Comparison of ENCODE assay signal across 8 cellular contexts in the genomic region with DNA sequence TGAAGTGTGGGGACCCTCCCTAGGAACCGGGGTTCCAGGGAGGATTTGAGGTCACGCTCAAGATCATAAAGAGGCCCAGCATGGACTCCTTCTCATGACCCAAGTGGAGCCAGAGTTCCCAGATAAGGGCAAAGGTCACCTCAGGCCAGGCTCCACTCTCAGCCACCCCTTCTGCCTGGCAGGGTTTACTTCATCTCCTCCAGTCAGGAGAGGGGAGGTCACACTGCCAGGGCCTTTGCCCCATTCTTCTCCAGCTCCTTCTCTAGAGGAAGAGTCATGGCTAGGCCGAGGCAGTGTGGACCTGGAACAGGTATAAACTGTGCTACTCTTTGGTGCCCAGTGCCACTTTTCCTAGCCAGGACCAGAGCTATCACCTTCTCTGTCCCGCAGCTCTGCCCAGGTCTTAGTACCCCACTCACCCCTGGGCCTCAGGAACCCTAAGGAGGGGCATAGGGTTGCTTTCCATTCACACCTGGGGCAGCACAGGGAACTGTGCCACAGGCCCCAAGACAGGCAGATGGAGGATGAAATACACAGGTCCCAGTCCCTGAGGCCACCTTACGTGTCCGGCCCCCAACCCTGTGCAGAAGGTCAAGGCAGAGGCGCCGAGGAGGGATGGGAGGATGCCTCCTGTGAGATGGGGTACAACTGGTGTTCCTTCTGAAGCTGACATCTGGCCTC. TPM values are rescaled to one million over a fixed set of nuclear protein-coding genes. Genes with fewer than 3 reads are reported as not detected.
DNase-seq lines count a peak whose midpoint lies in the region; ATAC-seq, FAIRE-seq and TF ChIP-seq lines count a peak whose summit lies in the region.

No MANE protein-coding gene starts in this region.

- 90 to 95% methylated on average over 6 to 8 of the region's 8 CpGs for WGBS in pancreas, 2 donors

- peaks cover 68% of the 10 kb centered on the region for H3K4me1 ChIP-seq in DND-41 (ENCODE audit: insufficient read depth, low read length)
- peaks cover 52% of the 10 kb centered on the region for H3K4me1 ChIP-seq in OCI-LY3 (ENCODE audit: low read length)
- H3K4me1 ChIP-seq in pancreas = peaks cover 12 to 43% (median 36%) of the 10 kb centered on the region in 3 donors

- TF ChIP-seq CTCF in DND-41 (IDR thresholded peaks at IDR 0.05; ENCODE audit: borderline replicate concordance, extremely low read depth, low read length, poor library complexity, severe bottlenecking) (no peak), OCI-LY3 (IDR thresholded peaks at IDR 0.05; ENCODE audit: low read depth, low read length) (no peak), epithelial cell of proximal tubule (conservative IDR thresholded peaks at IDR 0.05; ENCODE audit: low read depth, low read length) (no peak), pancreas (IDR thresholded peaks at IDR 0.05) (no peak)

- H3K9me3 ChIP-seq in DND-41 (ENCODE audit: insufficient read depth, low read length, severe bottlenecking) = no peaks in the 10 kb centered on the region
- H3K9me3 ChIP-seq in OCI-LY3 (ENCODE audit: insufficient read depth, low read length) = no peaks in the 10 kb centered on the region
- no peaks in the 10 kb centered on the region for H3K9me3 ChIP-seq in pancreas

- H3K4me2 ChIP-seq in DND-41 (ENCODE audit: insufficient read depth, low read length) (peak overlapping the region; percentile 99), OCI-LY3 (ENCODE audit: low read length) (peak overlapping the region; percentile 98)

- H3K36me3 ChIP-seq in DND-41 (ENCODE audit: insufficient read depth, low read length) (no peaks in the 10 kb centered on the region; the same call in 1 of the 2 replicates), OCI-LY3 (replicated peaks; ENCODE audit: low read depth, low read length) (peaks cover 7% of the 10 kb centered on the region), pancreas (no peaks in the 10 kb centered on the region)

- FAIRE-seq in pancreas (lab: Jason Lieb, UNC) = no peak

- H2AFZ ChIP-seq in DND-41 (ENCODE audit: low read depth, low read length) (peak overlapping the region; percentile 98), OCI-LY3 (ENCODE audit: low read depth, low read length) (no peak overlapping the region; the same call in 1 of the 2 replicates)

- intact Hi-C loops in pancreas (cut with DNase I) = no loop called here

- H3K27me3 ChIP-seq in DND-41 (ENCODE audit: insufficient read depth, low read length, poor library complexity) = no peaks in the 10 kb centered on the region
- H3K27me3 ChIP-seq in OCI-LY3 (ENCODE audit: low read depth, low read length) = no peaks in the 10 kb centered on the region
- no peaks in the 10 kb centered on the region for H3K27me3 ChIP-seq in pancreas

- no peak for DNase-seq in DND-41
- no peak for DNase-seq in epithelial cell of proximal tubule (ENCODE audit: low read depth)
- peak in 1 of 6 donors; percentile 50 for DNase-seq in pancreas
- DNase-seq in activated gamma-delta T cell treated with Interleukin-2 at 50 U/mL for 16 hours = no peak

- H3K79me2 ChIP-seq in DND-41 (ENCODE audit: insufficient read depth, low read length) (peaks cover 43% of the 10 kb centered on the region), OCI-LY3 (ENCODE audit: low read length) (peaks cover 29% of the 10 kb centered on the region)

- H3K9ac ChIP-seq in DND-41 (ENCODE audit: low read depth, low read length) = peak overlapping the region; percentile 96
- peak overlapping the region; percentile 90 for H3K9ac ChIP-seq in OCI-LY3 (ENCODE audit: low read length)

- H3K4me3 ChIP-seq in DND-41 (ENCODE audit: low read depth in 1 of 2, low read length in 2 of 2) (peak overlapping the region; percentile 75 to 95), OCI-LY3 (ENCODE audit: low read length) (peak overlapping the region; percentile 88), epithelial cell of proximal tubule (ENCODE audit: low read depth, low read length) (peak overlapping the region; percentile 75), pancreas (peak overlapping the region; percentile 58 to 72 (median 65))

- ATAC-seq in DND-41 (ENCODE audit: insufficient read depth, low read depth) (no peak), pancreas (no peak), GM18511 (IDR thresholded peaks at IDR 0.05; ENCODE audit: unreplicated experiment) (no peak), GM21423 (IDR thresholded peaks at IDR 0.05; ENCODE audit: unreplicated experiment) (no peak), GM18907 (IDR thresholded peaks at IDR 0.05; ENCODE audit: unreplicated experiment) (no peak)

- H4K20me1 ChIP-seq in DND-41 (ENCODE audit: insufficient read depth, low read length) (0 out of 2 replicates have a peak, but pooled peaks cover 7% of the 10 kb centered on the region), OCI-LY3 (ENCODE audit: insufficient read depth, low read length) (no peaks in the 10 kb centered on the region)

- H3K27ac ChIP-seq in DND-41 (ENCODE audit: low read length) = peak overlapping the region; percentile 96
- H3K27ac ChIP-seq in OCI-LY3 (ENCODE audit: low read length) = peak overlapping the region; percentile 73
- H3K27ac ChIP-seq in pancreas = peak overlapping the region in 3 of 4 donors; percentile 12 to 76 (median 75)

RNA-seq across cellular contexts. Expression of a gene that starts 0.9 kb away (rescaled TPM):
- total RNA-seq in epithelial cell of proximal tubule (9.8 and 32.6 TPM in 2 replicates), pancreas (10 to 100 TPM in 5 of 6 donors, 1 to 10 TPM in 1; 8.5 to 26.0 (median 18.1) TPM)
- polyA plus RNA-seq in pancreas = 10 to 100 TPM; 42.4 to 61.2 TPM

RNA-seq across cellular contexts. Expression of a gene that starts 27.8 kb away (rescaled TPM):
- total RNA-seq in epithelial cell of proximal tubule (147 and 234 TPM in 2 replicates), pancreas (100 to 1,000 TPM in 1 of 6 donors, 10 to 100 TPM in 5; 66.7 to 114 (median 74.2) TPM)
- 10 to 100 TPM; 29.3 to 33.0 TPM for polyA plus RNA-seq in pancreas

RNA-seq across cellular contexts. Expression of a gene that starts 43.5 kb away (rescaled TPM):
- total RNA-seq in epithelial cell of proximal tubule = not detected in 2 replicates
- total RNA-seq in pancreas = 10 to 100 TPM in 1 of 6 donors, 1 to 10 TPM in 5; 1.7 to 10.0 (median 5.0) TPM
- 10 to 100 TPM; 13.4 to 26.2 TPM for polyA plus RNA-seq in pancreas

RNA-seq across cellular contexts. Expression of a gene that starts 52.1 kb away (rescaled TPM):
- total RNA-seq in epithelial cell of proximal tubule (13.2 and 13.8 TPM in 2 replicates), pancreas (under 1 TPM in 4 of 6 donors, not detected in 2; 0.19 to 0.94 (median 0.29) TPM)
- under 1 TPM; 0.45 to 0.46 TPM for polyA plus RNA-seq in pancreas

RNA-seq across cellular contexts. Expression of a gene that starts 52.2 kb away (rescaled TPM):
- total RNA-seq in epithelial cell of proximal tubule (100 and 158 TPM in 2 replicates), pancreas (10 to 100 TPM; 19.6 to 29.1 (median 23.9) TPM)
- 10 to 100 TPM; 84.5 to 89.0 TPM for polyA plus RNA-seq in pancreas
